Comparison of ENCODE assay signal across 24 cellular contexts in genomic region chr2:23686405-23687029, GRCh38.
"Had no signal": no experiment of that assay in that cellular context is flagged by ENCODE, and none has a peak within 500 bp of the region (broad histone marks: within the 10 kb centered on the region; RNA-seq: fewer than 3 reads in every experiment).

No MANE protein-coding gene starts in this region.

- ATAC-seq: activated CD8-positive, alpha-beta memory T cell treated with anti-CD3 and anti-CD28 coated beads, Interleukin-2, amount 10 ng/mL, durations not matched to agents 7 days and 5 days had no signal

- H3K27me3 ChIP-seq: cardiac muscle cell, Peyer's patch had no signal

- H3K9me3 ChIP-seq: Peyer's patch had no signal

- DNase-seq: activated B cell treated with CpG ODN at 0.5 μM for 24 hours; activated CD4-positive, alpha-beta T cell treated with anti-CD3 and anti-CD28 coated beads for 1 hour; activated CD4-positive, alpha-beta T cell treated with anti-CD3 and anti-CD28 coated beads, Interleukin-2, amount 10 ng/mL, durations not matched to agents 24 days and 14 days; activated CD4-positive, alpha-beta T cell treated with anti-CD3 and anti-CD28 coated beads, Interleukin-2, amount 50 U/mL, for 48 hours; activated CD8-positive, alpha-beta memory T cell treated with anti-CD3 and anti-CD28 coated beads, Interleukin-2, amount 10 ng/mL, durations not matched to agents 7 days and 5 days; activated effector memory CD4-positive, alpha-beta T cell treated with Interleukin-2 at 50 U/mL for 16 hours; activated naive CD4-positive, alpha-beta T cell; activated T-cell treated with anti-CD3 and anti-CD28 coated beads, Interleukin-2, amount 50 U/mL, for 24 hours; amygdala; Kasumi-1; KBM-7; NCI-H1092; NCI-H1417; NCI-H1930; NCI-H345; NCI-H510A; NCI-H526 treated with DMSO at 0.1 percent for 48 hours; NCI-H82; NK-92 treated with Interleukin-12 subunit alpha and Interleukin-12 subunit beta, amount 100 ng/mL, for 24 hours; Peyer's patch; SIG-M5; T-helper 2 cell; T1000 had no signal

- H3K36me3 ChIP-seq: cardiac muscle cell, Peyer's patch had no signal

- H3K4me1 ChIP-seq: Peyer's patch had no signal

- H3K27ac ChIP-seq: cardiac muscle cell, Peyer's patch had no signal

- H3K4me3 ChIP-seq: cardiac muscle cell, Peyer's patch had no signal
